ENCODE assay signal across 1 cellular context in genomic region chr6:160455484-160456213, GRCh38.
A peak's percentile ranks its signal among the peaks of the same experiment; 100 is the strongest.
TF ChIP-seq lines count a peak whose summit lies in the region.

No MANE protein-coding gene starts in this region.

TF ChIP-seq in HEK293, 187 proteins besides CTCF, POLR2A, EP300 and RAD21 (continued from another document):
- TF ChIP-seq, protein P1, sequence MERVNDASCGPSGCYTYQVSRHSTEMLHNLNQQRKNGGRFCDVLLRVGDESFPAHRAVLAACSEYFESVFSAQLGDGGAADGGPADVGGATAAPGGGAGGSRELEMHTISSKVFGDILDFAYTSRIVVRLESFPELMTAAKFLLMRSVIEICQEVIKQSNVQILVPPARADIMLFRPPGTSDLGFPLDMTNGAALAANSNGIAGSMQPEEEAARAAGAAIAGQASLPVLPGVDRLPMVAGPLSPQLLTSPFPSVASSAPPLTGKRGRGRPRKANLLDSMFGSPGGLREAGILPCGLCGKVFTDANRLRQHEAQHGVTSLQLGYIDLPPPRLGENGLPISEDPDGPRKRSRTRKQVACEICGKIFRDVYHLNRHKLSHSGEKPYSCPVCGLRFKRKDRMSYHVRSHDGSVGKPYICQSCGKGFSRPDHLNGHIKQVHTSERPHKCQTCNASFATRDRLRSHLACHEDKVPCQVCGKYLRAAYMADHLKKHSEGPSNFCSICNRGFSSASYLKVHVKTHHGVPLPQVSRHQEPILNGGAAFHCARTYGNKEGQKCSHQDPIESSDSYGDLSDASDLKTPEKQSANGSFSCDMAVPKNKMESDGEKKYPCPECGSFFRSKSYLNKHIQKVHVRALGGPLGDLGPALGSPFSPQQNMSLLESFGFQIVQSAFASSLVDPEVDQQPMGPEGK (tag by site-specific recombination; IDR thresholded peaks at IDR 0.05), result peak; percentile 49; the same call in 1 of the 2 replicates
- no peak for TF ChIP-seq ZBTB20 (tag by site-specific recombination; IDR thresholded peaks at IDR 0.05)
- no peak for TF ChIP-seq HIC1 (tag by site-specific recombination; IDR thresholded peaks at IDR 0.05)
- peak; percentile 79 for TF ChIP-seq ZNF677 (tag by site-specific recombination; IDR thresholded peaks at IDR 0.05)
- no peak for TF ChIP-seq OVOL3 (tag by site-specific recombination; IDR thresholded peaks at IDR 0.05)
- TF ChIP-seq ZBTB7A (tag by site-specific recombination; IDR thresholded peaks at IDR 0.05; ENCODE audit: low read depth), result no peak
- TF ChIP-seq, protein P2, sequence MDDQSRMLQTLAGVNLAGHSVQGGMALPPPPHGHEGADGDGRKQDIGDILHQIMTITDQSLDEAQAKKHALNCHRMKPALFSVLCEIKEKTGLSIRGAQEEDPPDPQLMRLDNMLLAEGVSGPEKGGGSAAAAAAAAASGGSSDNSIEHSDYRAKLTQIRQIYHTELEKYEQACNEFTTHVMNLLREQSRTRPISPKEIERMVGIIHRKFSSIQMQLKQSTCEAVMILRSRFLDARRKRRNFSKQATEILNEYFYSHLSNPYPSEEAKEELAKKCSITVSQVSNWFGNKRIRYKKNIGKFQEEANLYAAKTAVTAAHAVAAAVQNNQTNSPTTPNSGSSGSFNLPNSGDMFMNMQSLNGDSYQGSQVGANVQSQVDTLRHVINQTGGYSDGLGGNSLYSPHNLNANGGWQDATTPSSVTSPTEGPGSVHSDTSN (CRISPR knock-in tag; IDR thresholded peaks at IDR 0.05), result no peak
- TF ChIP-seq ZSCAN4 (tag by site-specific recombination; IDR thresholded peaks at IDR 0.05), result no peak
- TF ChIP-seq SCRT1 (tag by site-specific recombination; IDR thresholded peaks at IDR 0.05; ENCODE audit: borderline replicate concordance), result peak; percentile 89
- peak; percentile 97 for TF ChIP-seq ZNF654 (tag by site-specific recombination; IDR thresholded peaks at IDR 0.05; ENCODE audit: low read depth)
- no peak for TF ChIP-seq ZNF513 (tag by site-specific recombination; IDR thresholded peaks at IDR 0.05)
- TF ChIP-seq ZIC2 (tag by site-specific recombination; IDR thresholded peaks at IDR 0.05), result no peak
- no peak for TF ChIP-seq HOXC10 (CRISPR knock-in tag; IDR thresholded peaks at IDR 0.05)
- no peak for TF ChIP-seq ZNF514 (tag by site-specific recombination; IDR thresholded peaks at IDR 0.05)
